8 cellular contexts compared by ENCODE assay signal in the genomic region with DNA sequence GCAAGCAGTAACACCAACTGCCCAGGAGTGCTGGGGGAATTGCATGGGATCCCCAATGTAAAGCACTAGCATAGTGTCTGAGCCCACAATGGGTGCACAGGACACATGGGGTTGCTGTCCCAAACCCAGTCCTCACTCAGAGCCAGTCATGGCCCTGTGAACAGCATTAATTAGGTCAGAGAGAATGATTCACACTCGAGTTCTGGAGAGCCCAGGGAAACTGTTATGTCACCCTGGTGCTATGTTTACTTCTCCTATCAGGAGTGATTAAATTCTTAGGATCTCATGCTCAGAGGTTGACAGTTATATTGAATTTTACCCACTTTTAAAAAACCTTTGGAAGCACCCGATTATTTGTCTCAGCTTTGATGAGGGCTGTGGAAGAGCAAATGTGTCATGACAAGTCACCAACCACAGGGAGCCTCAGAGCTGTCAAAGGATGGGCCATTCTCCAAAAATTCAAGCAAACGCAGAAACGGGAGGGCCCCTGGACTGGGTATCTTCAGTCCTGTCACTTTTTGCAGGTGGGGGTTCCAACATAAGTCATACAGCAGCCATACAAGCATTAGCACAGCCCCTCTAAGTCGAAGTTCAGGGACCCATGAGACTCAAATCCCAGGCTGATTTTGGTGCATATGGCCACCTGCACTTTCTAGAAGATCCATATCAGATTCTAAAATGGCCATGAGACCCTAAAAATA. TPM values are rescaled to one million over a fixed set of nuclear protein-coding genes. Genes with fewer than 3 reads are reported as not detected.
A peak's percentile ranks its signal among the peaks of the same experiment; 100 is the strongest.
DNase-seq lines count a peak whose midpoint lies in the region; ATAC-seq and TF ChIP-seq lines count a peak whose summit lies in the region.

No MANE protein-coding gene starts in this region.

- no peak for ATAC-seq in GM21723 (IDR thresholded peaks at IDR 0.05; ENCODE audit: unreplicated experiment)
- ATAC-seq in HG02885 (IDR thresholded peaks at IDR 0.05; ENCODE audit: poor library complexity, unreplicated experiment) = no peak
- ATAC-seq in GM21447 (IDR thresholded peaks at IDR 0.05; ENCODE audit: unreplicated experiment) = no peak

- DNase-seq in GM23248 (peak; percentile 87), SJSA1 (ENCODE audit: low read depth in 1 of 2, low spot score in 2 of 2) (peak; percentile 45 to 50), fibroblast of mammary gland (ENCODE audit: low read depth) (peak; percentile 64), osteoblast (ENCODE audit: insufficient read length, low spot score, missing footprints) (peak; percentile 93), NCI-H1092 (lab: John Stamatoyannopoulos, UW) (no peak)

- H3K9me2 ChIP-seq in GM23248 (ENCODE audit: insufficient read depth) = no peaks in the 10 kb centered on the region

- peak overlapping the region; percentile 79 for H3K9ac ChIP-seq in GM23248

- H4K20me1 ChIP-seq in GM23248 (ENCODE audit: insufficient read depth) = no peaks in the 10 kb centered on the region
- no peaks in the 10 kb centered on the region for H4K20me1 ChIP-seq in osteoblast (ENCODE audit: insufficient read depth, low read length)

- peaks cover 10% of the 10 kb centered on the region; the same call in 1 of the 2 replicates for H3F3A ChIP-seq in GM23248 (ENCODE audit: insufficient read depth)

- H3K79me2 ChIP-seq in GM23248 (ENCODE audit: insufficient read depth) (no peaks in the 10 kb centered on the region; the same call in 1 of the 2 replicates), osteoblast (ENCODE audit: insufficient read depth, low read length) (peaks cover 4% of the 10 kb centered on the region)

- 15 to 19% methylated on average over 5 of the region's 5 CpGs for WGBS in GM23248 (ENCODE audit: low coverage in 1 of 2, low lambda C conversion rate in 2 of 2, missing lambda C conversion rate in 2 of 2), 2 experiments

- peak overlapping the region; percentile 79; the same call in 1 of the 2 replicates for H2AFZ ChIP-seq in GM23248
- H2AFZ ChIP-seq in osteoblast (ENCODE audit: low read length) = no peak overlapping the region

- H3K36me3 ChIP-seq in GM23248 (ENCODE audit: low read depth) = no peaks in the 10 kb centered on the region
- peaks cover 12% of the 10 kb centered on the region for H3K36me3 ChIP-seq in SJSA1
- peaks cover 7% of the 10 kb centered on the region for H3K36me3 ChIP-seq in osteoblast (ENCODE audit: insufficient read depth, low read length)

- in situ Hi-C loops in GM23248 (cut with MboI) = no loop called here

- H3K27me3 ChIP-seq in GM23248 (replicated peaks; ENCODE audit: insufficient read depth) = no peaks in the 10 kb centered on the region
- no peaks in the 10 kb centered on the region for H3K27me3 ChIP-seq in SJSA1 (replicated peaks)
- no peaks in the 10 kb centered on the region for H3K27me3 ChIP-seq in osteoblast (ENCODE audit: insufficient read depth, low read length)

- H3K4me2 ChIP-seq in GM23248 (ENCODE audit: unreplicated experiment) (peak overlapping the region; percentile 98), osteoblast (ENCODE audit: insufficient read depth, low read length) (peak overlapping the region; percentile 95)

- H3K9me3 ChIP-seq in GM23248 (ENCODE audit: low read depth) = no peaks in the 10 kb centered on the region
- H3K9me3 ChIP-seq in SJSA1 (replicated peaks) = no peaks in the 10 kb centered on the region
- no peaks in the 10 kb centered on the region for H3K9me3 ChIP-seq in osteoblast (ENCODE audit: low read depth, low read length)

- no peak for TF ChIP-seq CTCF in fibroblast of mammary gland (conservative IDR thresholded peaks at IDR 0.05; ENCODE audit: control insufficient read depth, insufficient read depth, low read depth, low read length)
- TF ChIP-seq CTCF in osteoblast (IDR thresholded peaks at IDR 0.05; ENCODE audit: extremely low read depth, low read depth, low read length) = no peak

- H3K4me3 ChIP-seq in GM23248 (peak overlapping the region; percentile 87), SJSA1 (peak overlapping the region; percentile 80), fibroblast of mammary gland (ENCODE audit: control insufficient read depth, low read depth, low read length) (peak overlapping the region; percentile 64), osteoblast (ENCODE audit: insufficient read depth, low read length) (peak overlapping the region; percentile 89)

- H3K4me1 ChIP-seq in GM23248 (ENCODE audit: insufficient read depth) (peaks cover 6% of the 10 kb centered on the region), SJSA1 (replicated peaks) (peaks cover 71% of the 10 kb centered on the region), osteoblast (ENCODE audit: insufficient read depth, low read length) (peaks cover 23% of the 10 kb centered on the region)

- peak overlapping the region; percentile 54 for H3K27ac ChIP-seq in GM23248
- peak overlapping the region; percentile 68 for H3K27ac ChIP-seq in SJSA1
- H3K27ac ChIP-seq in osteoblast (ENCODE audit: low read depth, low read length) = peak overlapping the region; percentile 64

RNA-seq across cellular contexts. Expression of a gene that starts 1.3 kb away (rescaled TPM):
- total RNA-seq in GM23248 (2014; rRNA removed; shearing (Covaris generic)) = 1.0 and 2.1 TPM in 2 replicates
- polyA plus RNA-seq in GM23248 (2016; fragmentation: Nextera tagmentation; extraction: Ambion mirVana) = 2.3 and 2.9 TPM in 2 replicates
- total RNA-seq in SJSA1 (2014; rRNA removed; shearing (Covaris generic)) = 9.2 and 19.7 TPM in 2 replicates
- 2.9 and 4.0 TPM in 2 replicates for total RNA-seq in osteoblast

RNA-seq across cellular contexts. Expression of a gene that starts 20.3 kb away (rescaled TPM):
- total RNA-seq in GM23248 (2014; rRNA removed; shearing (Covaris generic)) = 7.0 and 10.1 TPM in 2 replicates
- polyA plus RNA-seq in GM23248 (2016; fragmentation: Nextera tagmentation; extraction: Ambion mirVana) = 10.2 and 13.8 TPM in 2 replicates
- total RNA-seq in SJSA1 (2014; rRNA removed; shearing (Covaris generic)) = 4.9 and 6.8 TPM in 2 replicates
- total RNA-seq in osteoblast = 43.6 and 87.6 TPM in 2 replicates

RNA-seq across cellular contexts. Expression of a gene that starts 42.4 kb away (rescaled TPM):
- 14.0 and 15.5 TPM in 2 replicates for total RNA-seq in GM23248 (2014; rRNA removed; shearing (Covaris generic))
- polyA plus RNA-seq in GM23248 (2016; fragmentation: Nextera tagmentation; extraction: Ambion mirVana) = 16.7 and 17.3 TPM in 2 replicates
- total RNA-seq in SJSA1 (2014; rRNA removed; shearing (Covaris generic)) = 59.6 and 88.5 TPM in 2 replicates
- 13.8 and 14.4 TPM in 2 replicates for total RNA-seq in osteoblast

RNA-seq across cellular contexts. Expression of a gene that starts 47.2 kb away (rescaled TPM):
- not detected in 2 replicates for total RNA-seq in GM23248 (2014; rRNA removed; shearing (Covaris generic))
- not detected in 2 replicates for polyA plus RNA-seq in GM23248 (2016; fragmentation: Nextera tagmentation; extraction: Ambion mirVana)
- not detected in 2 replicates for total RNA-seq in SJSA1 (2014; rRNA removed; shearing (Covaris generic))
- total RNA-seq in osteoblast = not detected in 2 replicates
